Comparison of ENCODE assay signal across 15 cellular contexts in the genomic region with DNA sequence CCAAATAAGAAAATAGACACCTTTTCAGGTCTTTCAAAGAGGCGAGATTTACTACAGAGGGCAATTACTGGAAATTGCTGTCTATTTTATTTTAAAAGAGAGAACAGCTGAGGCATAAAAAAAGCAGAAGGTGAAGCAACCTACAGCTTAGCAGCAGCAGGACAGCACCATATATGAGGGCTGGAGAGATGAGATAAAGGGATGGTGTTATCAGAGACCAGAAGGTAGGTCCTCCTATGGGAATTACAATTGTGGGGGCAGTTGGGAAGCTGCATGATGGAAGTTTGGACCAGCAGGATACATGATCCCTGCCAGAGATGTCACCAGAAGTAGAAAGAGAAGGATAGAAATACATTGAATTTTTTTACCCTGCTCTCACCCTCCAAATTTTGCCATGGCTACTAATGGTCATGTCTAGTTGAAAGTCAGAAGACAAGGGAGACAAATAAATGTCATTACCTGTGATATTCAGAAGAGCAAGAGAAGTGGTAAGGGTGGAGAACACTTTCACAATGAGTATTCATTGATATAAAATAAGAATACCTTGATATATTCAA.
DNase-seq lines count a peak whose midpoint lies in the region; ATAC-seq and TF ChIP-seq lines count a peak whose summit lies in the region.
"Had no signal": no experiment of that assay in that cellular context is flagged by ENCODE, and none has a peak within 500 bp of the region (broad histone marks: within the 10 kb centered on the region; RNA-seq: fewer than 3 reads in every experiment).

No MANE protein-coding gene starts in this region.

- H3K4me2 ChIP-seq in MM.1S (ENCODE audit: low read depth, low read length), result no peak overlapping the region
- H3K4me2 ChIP-seq: BLaER1 treated with 17β-estradiol and CSF1 and Interleukin-3, amounts not matched to agents 10 nM and 100 nM had no signal

- peaks cover 13% of the 10 kb centered on the region for H3K4me1 Mint-ChIP-seq in glutamatergic neuron (ENCODE audit: low read depth, unreplicated experiment)
- H3K4me1 Mint-ChIP-seq in activated CD8-positive, alpha-beta T cell treated with anti-CD3 and anti-CD28 coated beads, Interleukin-2, amount 10 ng/mL, durations not matched to agents 7 days and 5 days (ENCODE audit: low read depth), result no peaks in the 10 kb centered on the region
- H3K4me1 Mint-ChIP-seq: B cell, IgD-negative memory B cell had no signal

- H3K4me1 ChIP-seq in MM.1S (ENCODE audit: low read length) (no peaks in the 10 kb centered on the region), HAP-1 (no peaks in the 10 kb centered on the region)
- H3K4me1 ChIP-seq: BLaER1 treated with 17β-estradiol and CSF1 and Interleukin-3, amounts not matched to agents 10 nM and 100 nM had no signal

- H3K27ac ChIP-seq in MM.1S (ENCODE audit: low read length), result no peak overlapping the region
- H3K27ac ChIP-seq: BLaER1 treated with 17β-estradiol and CSF1 and Interleukin-3, amounts not matched to agents 10 nM and 100 nM had no signal

- no peak overlapping the region for H2AFZ ChIP-seq in MM.1S (ENCODE audit: low read length)

- peak; percentile 21 for DNase-seq in D341Med (ENCODE audit: low spot score)
- DNase-seq in NCI-H2171 treated with DMSO at 0.1 percent for 48 hours (lab: John Stamatoyannopoulos, UW), result peak; percentile 94
- DNase-seq in NCI-H82 (lab: John Stamatoyannopoulos, UW), result peak; percentile 88
- no peak for DNase-seq in glutamatergic neuron
- no peak for DNase-seq in activated CD8-positive, alpha-beta T cell treated with anti-CD3 and anti-CD28 coated beads, Interleukin-2, amount 10 ng/mL, durations not matched to agents 7 days and 5 days
- no peak for DNase-seq in MM.1S
- DNase-seq in HAP-1 (ENCODE audit: low spot score in 2 of 2), result no peak
- DNase-seq: Calu3; CD8-positive, alpha-beta T cell; GOT3; H7 had no signal

- POLR2A ChIA-PET in activated CD8-positive, alpha-beta T cell treated with anti-CD3 and anti-CD28 coated beads, Interleukin-2, amount 10 ng/mL, durations not matched to agents 7 days and 5 days (lab: Charles Lee), result no interaction called here

- no peaks in the 10 kb centered on the region for H3F3A ChIP-seq in MM.1S (ENCODE audit: insufficient read depth, low read length)

- peaks cover 5% of the 10 kb centered on the region for H3K9me3 Mint-ChIP-seq in glutamatergic neuron (ENCODE audit: unreplicated experiment)
- H3K9me3 Mint-ChIP-seq in activated CD8-positive, alpha-beta T cell treated with anti-CD3 and anti-CD28 coated beads, Interleukin-2, amount 10 ng/mL, durations not matched to agents 7 days and 5 days (ENCODE audit: insufficient read depth), result no peaks in the 10 kb centered on the region
- H3K9me3 Mint-ChIP-seq: CD8-positive, alpha-beta T cell; IgD-negative memory B cell had no signal

- no peak overlapping the region for H3K9ac ChIP-seq in MM.1S (ENCODE audit: low read length)
- H3K9ac ChIP-seq: BLaER1 treated with 17β-estradiol and CSF1 and Interleukin-3, amounts not matched to agents 10 nM and 100 nM had no signal

- in situ Hi-C loops in HAP-1 (cut with MboI; ENCODE audit: low sequenced_read_pairs), result no loop called here

- CTCF ChIA-PET in activated CD8-positive, alpha-beta T cell treated with anti-CD3 and anti-CD28 coated beads, Interleukin-2, amount 10 ng/mL, durations not matched to agents 7 days and 5 days (lab: Charles Lee), result no interaction called here

- H3K9me3 ChIP-seq in MM.1S (replicated peaks; ENCODE audit: insufficient read depth, low read length) (no peaks in the 10 kb centered on the region), HAP-1 (no peaks in the 10 kb centered on the region)
- H3K9me3 ChIP-seq: BLaER1 treated with 17β-estradiol and CSF1 and Interleukin-3, amounts not matched to agents 10 nM and 100 nM had no signal

- TF ChIP-seq CTCF in glutamatergic neuron (IDR thresholded peaks at IDR 0.05; ENCODE audit: partially characterized antibody, unreplicated experiment) (no peak), MM.1S (IDR thresholded peaks at IDR 0.05; ENCODE audit: low read length) (no peak)

- no peaks in the 10 kb centered on the region for H4K20me1 ChIP-seq in MM.1S (ENCODE audit: insufficient read depth, low read length)
- H4K20me1 ChIP-seq: BLaER1 treated with 17β-estradiol and CSF1 and Interleukin-3, amounts not matched to agents 10 nM and 100 nM had no signal

- no peaks in the 10 kb centered on the region for H3K9me2 ChIP-seq in MM.1S (replicated peaks; ENCODE audit: insufficient read depth, low read length)

- H3K27me3 Mint-ChIP-seq in glutamatergic neuron (ENCODE audit: unreplicated experiment), result peaks cover 4% of the 10 kb centered on the region
- H3K27me3 Mint-ChIP-seq in activated CD8-positive, alpha-beta T cell treated with anti-CD3 and anti-CD28 coated beads, Interleukin-2, amount 10 ng/mL, durations not matched to agents 7 days and 5 days (ENCODE audit: low read depth), result no peaks in the 10 kb centered on the region
- H3K27me3 Mint-ChIP-seq: B cell, IgD-negative memory B cell had no signal

- no peaks in the 10 kb centered on the region for H3K79me2 ChIP-seq in MM.1S (ENCODE audit: low read length)

- H3K36me3 ChIP-seq in MM.1S (replicated peaks; ENCODE audit: insufficient read depth, low read length) (no peaks in the 10 kb centered on the region), HAP-1 (replicated peaks) (no peaks in the 10 kb centered on the region)
- H3K36me3 ChIP-seq: BLaER1 treated with 17β-estradiol and CSF1 and Interleukin-3, amounts not matched to agents 10 nM and 100 nM had no signal

- no peak for ATAC-seq in activated CD8-positive, alpha-beta T cell treated with anti-CD3 and anti-CD28 coated beads, Interleukin-2, amount 10 ng/mL, durations not matched to agents 7 days and 5 days
- ATAC-seq: CD8-positive, alpha-beta T cell; HepG2 had no signal

- H3K4me3 ChIP-seq in MM.1S (ENCODE audit: low read length) (no peak overlapping the region), HAP-1 (no peak overlapping the region)
- H3K4me3 ChIP-seq: BLaER1 treated with 17β-estradiol and CSF1 and Interleukin-3, amounts not matched to agents 10 nM and 100 nM had no signal

- no peaks in the 10 kb centered on the region for H3K36me3 Mint-ChIP-seq in glutamatergic neuron (ENCODE audit: unreplicated experiment)
- no peaks in the 10 kb centered on the region for H3K36me3 Mint-ChIP-seq in activated CD8-positive, alpha-beta T cell treated with anti-CD3 and anti-CD28 coated beads, Interleukin-2, amount 10 ng/mL, durations not matched to agents 7 days and 5 days (ENCODE audit: low read depth)
- H3K36me3 Mint-ChIP-seq: CD8-positive, alpha-beta T cell; IgD-negative memory B cell had no signal

- H3K27ac Mint-ChIP-seq in glutamatergic neuron (ENCODE audit: unreplicated experiment), result peak overlapping the region; percentile 90
- no peak overlapping the region for H3K27ac Mint-ChIP-seq in activated CD8-positive, alpha-beta T cell treated with anti-CD3 and anti-CD28 coated beads, Interleukin-2, amount 10 ng/mL, durations not matched to agents 7 days and 5 days
- H3K27ac Mint-ChIP-seq: B cell; CD8-positive, alpha-beta T cell; IgD-negative memory B cell had no signal

- H3K27me3 ChIP-seq in MM.1S (replicated peaks; ENCODE audit: insufficient read depth, low read length) (no peaks in the 10 kb centered on the region), HAP-1 (ENCODE audit: low read depth) (peaks cover 4% of the 10 kb centered on the region; the same call in 1 of the 2 replicates)
- H3K27me3 ChIP-seq: BLaER1 treated with 17β-estradiol and CSF1 and Interleukin-3, amounts not matched to agents 10 nM and 100 nM had no signal

- H3K4me3 Mint-ChIP-seq in glutamatergic neuron (ENCODE audit: unreplicated experiment), result peak overlapping the region; percentile 17
- H3K4me3 Mint-ChIP-seq in activated CD8-positive, alpha-beta T cell treated with anti-CD3 and anti-CD28 coated beads, Interleukin-2, amount 10 ng/mL, durations not matched to agents 7 days and 5 days, result no peak overlapping the region
- H3K4me3 Mint-ChIP-seq: B cell; CD8-positive, alpha-beta T cell; IgD-negative memory B cell had no signal

Comparison
In these comparisons a context has a peak if more than half of its experiments do, and no peak if none do; other contexts are left out.
1. DNase-seq: peak in D341Med (single experiment), NCI-H2171 treated with DMSO at 0.1 percent for 48 hours (single experiment) and NCI-H82 (single experiment); none in glutamatergic neuron (single experiment), activated CD8-positive, alpha-beta T cell treated with anti-CD3 and anti-CD28 coated beads, Interleukin-2, amount 10 ng/mL, durations not matched to agents 7 days and 5 days (single experiment), MM.1S (single experiment) and HAP-1 (0 of 2).